In the genomic region with DNA sequence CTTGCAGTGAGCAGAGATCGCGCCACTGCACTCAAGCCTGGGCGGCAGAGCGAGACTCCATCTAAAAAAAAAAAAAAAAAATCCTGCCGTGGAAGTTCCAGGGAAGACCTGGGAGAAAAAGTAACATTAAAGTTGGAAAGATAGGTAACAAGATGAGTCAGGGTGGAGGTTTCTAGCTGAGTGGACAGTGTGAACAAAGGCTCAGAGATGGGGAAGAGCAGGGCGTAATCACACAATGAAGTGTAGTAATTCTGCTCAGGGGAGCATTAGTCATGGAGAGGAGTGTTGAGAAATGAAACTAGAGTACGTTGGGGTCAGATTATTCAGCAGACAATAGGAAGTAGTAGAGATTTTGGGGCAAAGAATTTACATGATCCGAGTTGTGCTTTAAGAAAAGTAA, we compare ENCODE assay signal across 8 cellular contexts. TPM values are rescaled to one million over a fixed set of nuclear protein-coding genes. Genes with fewer than 3 reads are reported as not detected.
DNase-seq lines count a peak whose midpoint lies in the region; ATAC-seq, FAIRE-seq and TF ChIP-seq lines count a peak whose summit lies in the region.

No MANE protein-coding gene starts in this region.

- intact Hi-C loops in mammary epithelial cell (cut with micrococcal nuclease): loop anchor here (1.0 to 2.0 kb wide), 2 partner anchors 21 to 28 kb away; partner anchors contain the start of gene WASL
- intact Hi-C loops in thyroid gland (cut with DNase I): no loop called here

- no peaks in the 10 kb centered on the region for H3K9me3 ChIP-seq in mammary epithelial cell (replicated peaks; ENCODE audit: insufficient read depth, low read length)
- no peaks in the 10 kb centered on the region for H3K9me3 ChIP-seq in thyroid gland

- no peaks in the 10 kb centered on the region for H4K20me1 ChIP-seq in mammary epithelial cell (ENCODE audit: insufficient read depth, low read length)

- FAIRE-seq in urothelium cell line (lab: Jason Lieb, UNC): no peak

- H3K4me3 ChIP-seq in mammary epithelial cell (replicated peaks in 1 of 3; ENCODE audit: insufficient read depth in 1 of 3, low read depth in 2 of 3, low read length in 3 of 3): no peak overlapping the region
- no peak overlapping the region for H3K4me3 ChIP-seq in thyroid gland (replicated peaks in 1 of 3)

- in situ Hi-C loops in mammary epithelial cell (cut with MboI; ENCODE audit: low sequenced_read_pairs in 2 of 2): no loop called here

- no peaks in the 10 kb centered on the region for H3K79me2 ChIP-seq in mammary epithelial cell (ENCODE audit: insufficient read depth, low read length)

- dilution Hi-C loops in mammary epithelial cell (cut with HindIII; ENCODE audit: low sequenced_read_pairs): no loop called here

- no peaks in the 10 kb centered on the region for H3K36me3 ChIP-seq in mammary epithelial cell (ENCODE audit: insufficient read depth, low read length)
- no peaks in the 10 kb centered on the region for H3K36me3 ChIP-seq in thyroid gland

- H3K9ac ChIP-seq in mammary epithelial cell (ENCODE audit: insufficient read depth, low read length): no peak overlapping the region

- H3K4me2 ChIP-seq in mammary epithelial cell (ENCODE audit: insufficient read depth, low read depth, low read length): peak overlapping the region; percentile 56

- ATAC-seq in GM21447 (IDR thresholded peaks at IDR 0.05; ENCODE audit: unreplicated experiment) (peak; percentile 97), HG03575 (IDR thresholded peaks at IDR 0.05; ENCODE audit: extremely low read depth, insufficient number of reproducible peaks, low FRiP score, unreplicated experiment) (peak; percentile 94)

- H2AFZ ChIP-seq in mammary epithelial cell (ENCODE audit: low read depth, low read length): no peak overlapping the region

- WGBS in mammary epithelial cell (ENCODE audit: low coverage, missing lambda C conversion rate): 0% methylated on average over 3 of the region's 8 CpGs
- WGBS in thyroid gland, 2 donors: 83 to 89% methylated on average over 8 of the region's 8 CpGs

- H3K27me3 ChIP-seq in mammary epithelial cell (ENCODE audit: insufficient read depth, low read length) (no peaks in the 10 kb centered on the region), thyroid gland (no peaks in the 10 kb centered on the region)

- DNase-seq in Daoy (ENCODE audit: low read depth) (peak; percentile 90), mammary epithelial cell (peak; percentile 97), urothelium cell line (ENCODE audit: low spot score) (peak; percentile 35), thyroid gland (no peak), activated gamma-delta T cell treated with Interleukin-2 at 50 U/mL for 16 hours (no peak), cerebellar nuclear complex (lab: John Stamatoyannopoulos, UW) (no peak)

- H3K4me1 ChIP-seq in mammary epithelial cell (ENCODE audit: insufficient read depth, low read length) (peaks cover 43% of the 10 kb centered on the region), thyroid gland (peaks cover 0 to 7% of the 10 kb centered on the region in 2 donors)

- TF ChIP-seq POLR2A in thyroid gland (IDR thresholded peaks at IDR 0.05): no peak

- TF ChIP-seq CTCF in mammary epithelial cell (conservative IDR thresholded peaks at IDR 0.05 in 1 of 2, IDR thresholded peaks at IDR 0.05 in 1 of 2; ENCODE audit: extremely low read depth in 1 of 2, insufficient read depth in 1 of 2, low read depth in 1 of 2, low read length in 2 of 2): no peak
- TF ChIP-seq CTCF in thyroid gland (IDR thresholded peaks at IDR 0.05): no peak

- CTCF ChIA-PET in mammary epithelial cell (lab: Charles Lee; ENCODE audit: low non-redundant PET): interaction anchor here (0.6 to 0.7 kb wide), 2 partner anchors 98 to 1665 kb away, joined by 3 to 7 read pairs; no protein-coding TSS in a partner anchor

- no TSS peak for BruUV-seq in mammary epithelial cell (replicated peaks; lab: Mats Ljungman, UMichigan)

- H3K27ac ChIP-seq in mammary epithelial cell (ENCODE audit: insufficient read depth, low read depth, low read length) (peak overlapping the region; percentile 88), thyroid gland (no peak overlapping the region)

RNA-seq across cellular contexts. Expression of gene WASL, which starts 21.6 kb away (rescaled TPM):
- 11.0 and 12.7 TPM in 2 replicates for total RNA-seq in Daoy (2014; rRNA removed; shearing (Covaris generic))
- total RNA-seq in mammary epithelial cell (10 to 100 TPM; 26.3 to 45.6 TPM), thyroid gland (10 to 100 TPM; 48.1 to 61.6 (median 55.4) TPM)
- polyA plus RNA-seq in mammary epithelial cell: 13.2 TPM
- 18.0 TPM for polyA minus RNA-seq in mammary epithelial cell

Comparison
In these comparisons a context has a peak if more than half of its experiments do, and no peak if none do; other contexts are left out.
1. DNase-seq: peak in Daoy (single experiment), mammary epithelial cell (single experiment) and urothelium cell line (single experiment); none in thyroid gland (0 of 2), activated gamma-delta T cell treated with Interleukin-2 at 50 U/mL for 16 hours (single experiment) and cerebellar nuclear complex (0 of 2).